ENCODE assay signal across 21 cellular contexts in genomic region chr3:24663406-24663805, GRCh38.
"Had no signal": no experiment of that assay in that cellular context is flagged by ENCODE, and none has a peak within 500 bp of the region (broad histone marks: within the 10 kb centered on the region; RNA-seq: fewer than 3 reads in every experiment).

No MANE protein-coding gene starts in this region.

- DNase-seq: activated B cell treated with CpG ODN at 0.5 μM for 24 hours; activated CD4-positive, alpha-beta T cell treated with anti-CD3 and anti-CD28 coated beads for 1 hour; activated CD4-positive, alpha-beta T cell treated with anti-CD3 and anti-CD28 coated beads, Interleukin-2, amount 10 ng/mL, durations not matched to agents 24 days and 14 days; activated CD4-positive, alpha-beta T cell treated with anti-CD3 and anti-CD28 coated beads, Interleukin-2, amount 50 U/mL, for 48 hours; activated CD8-positive, alpha-beta memory T cell treated with anti-CD3 and anti-CD28 coated beads, Interleukin-2, amount 10 ng/mL, durations not matched to agents 7 days and 5 days; activated effector memory CD4-positive, alpha-beta T cell treated with Interleukin-2 at 50 U/mL for 16 hours; activated naive CD4-positive, alpha-beta T cell; activated T-cell treated with anti-CD3 and anti-CD28 coated beads, Interleukin-2, amount 50 U/mL, for 24 hours; aorta; Kasumi-1; NCI-H1105 treated with DMSO at 0.1 percent for 48 hours; NCI-H1436 treated with DMSO at 0.1 percent for 48 hours; NCI-H1930; NCI-H2171; NCI-H2227 treated with DMSO at 0.1 percent for 48 hours; NCI-H446 treated with DMSO at 0.1 percent for 48 hours; NCI-H524 treated with DMSO at 0.1 percent for 48 hours; NCI-H774; RPMI8226; SK-N-SH had no signal

- H3K4me2 ChIP-seq: SK-N-SH had no signal

- H3K9ac ChIP-seq: SK-N-SH had no signal

- H3K9me3 ChIP-seq: SK-N-SH had no signal

- ATAC-seq: activated CD8-positive, alpha-beta memory T cell treated with anti-CD3 and anti-CD28 coated beads, Interleukin-2, amount 10 ng/mL, durations not matched to agents 7 days and 5 days; Right ventricle myocardium inferior had no signal
